12 cellular contexts compared by ENCODE assay signal in genomic region chr10:3757250-3757637, GRCh38. TPM values are rescaled to one million over a fixed set of nuclear protein-coding genes. Genes with fewer than 3 reads are reported as not detected.
DNase-seq lines count a peak whose midpoint lies in the region; ATAC-seq lines count a peak whose summit lies in the region.
"Had no signal": no experiment of that assay in that cellular context is flagged by ENCODE, and none has a peak within 500 bp of the region (broad histone marks: within the 10 kb centered on the region; RNA-seq: fewer than 3 reads in every experiment).

No MANE protein-coding gene starts in this region.

- peak overlapping the region; percentile 58 for H3K4me3 ChIP-seq in CD4-positive, CD25-positive, alpha-beta regulatory T cell (ENCODE audit: low read depth, low read length)
- H3K4me3 ChIP-seq: hepatocyte, lung had no signal

- peaks cover 24 to 67% (median 51%) of the 10 kb centered on the region in 4 donors for H3K4me1 Mint-ChIP-seq in CD4-positive, CD25-positive, alpha-beta regulatory T cell
- H3K4me1 Mint-ChIP-seq in activated T-cell treated with anti-CD3 and anti-CD28 coated beads, Interleukin-2, amount 50 U/mL, for 72 hours (ENCODE audit: low read depth) = peaks cover 74% of the 10 kb centered on the region
- H3K4me1 Mint-ChIP-seq in memory B cell = peaks cover 33% of the 10 kb centered on the region

- ATAC-seq in CD4-positive, CD25-positive, alpha-beta regulatory T cell (ENCODE audit: low read depth in 2 of 2) = peak; percentile 17 to 26
- ATAC-seq in HG02840 (IDR thresholded peaks at IDR 0.05; ENCODE audit: low FRiP score, unreplicated experiment) (peak; percentile 6), memory B cell (ENCODE audit: low read depth) (no peak), GM18868 (IDR thresholded peaks at IDR 0.05; ENCODE audit: unreplicated experiment) (no peak), GM19351 (IDR thresholded peaks at IDR 0.05; ENCODE audit: unreplicated experiment) (no peak)
- ATAC-seq in activated T-cell treated with anti-CD3 and anti-CD28 coated beads, Interleukin-2, amount 50 U/mL, for 72 hours (replicated peaks in 1 of 2) = peak; percentile 2 to 5

- peaks cover 61% of the 10 kb centered on the region for H3K4me1 ChIP-seq in CD4-positive, CD25-positive, alpha-beta regulatory T cell (ENCODE audit: control insufficient read depth, insufficient read depth, low read length, poor library complexity, severe bottlenecking)

- no peaks in the 10 kb centered on the region for H3K9me3 ChIP-seq in CD4-positive, CD25-positive, alpha-beta regulatory T cell (ENCODE audit: control insufficient read depth in 2 of 2, low read length in 2 of 2)

- peak overlapping the region; percentile 84 for H3K27ac ChIP-seq in CD4-positive, CD25-positive, alpha-beta regulatory T cell (ENCODE audit: insufficient read depth, low read length, poor library complexity, severe bottlenecking)
- H3K27ac ChIP-seq: brain microvascular endothelial cell, hepatocyte had no signal

- no peaks in the 10 kb centered on the region for H3K27me3 ChIP-seq in CD4-positive, CD25-positive, alpha-beta regulatory T cell (ENCODE audit: control insufficient read depth, insufficient read depth, low read length)
- H3K27me3 ChIP-seq: brain microvascular endothelial cell, hepatocyte had no signal

- H3K36me3 Mint-ChIP-seq in CD4-positive, CD25-positive, alpha-beta regulatory T cell = no peaks in the 10 kb centered on the region
- peaks cover 5 to 16% of the 10 kb centered on the region in 2 donors for H3K36me3 Mint-ChIP-seq in activated T-cell treated with anti-CD3 and anti-CD28 coated beads, Interleukin-2, amount 50 U/mL, for 72 hours (ENCODE audit: insufficient read depth in 2 of 2)
- peaks cover 10% of the 10 kb centered on the region for H3K36me3 Mint-ChIP-seq in memory B cell

- peak overlapping the region; percentile 81 to 100 (median 89) for H3K27ac Mint-ChIP-seq in CD4-positive, CD25-positive, alpha-beta regulatory T cell
- H3K27ac Mint-ChIP-seq in activated T-cell treated with anti-CD3 and anti-CD28 coated beads, Interleukin-2, amount 50 U/mL, for 72 hours = peak overlapping the region; percentile 100
- peak overlapping the region; percentile 96 for H3K27ac Mint-ChIP-seq in memory B cell

- H3K36me3 ChIP-seq in CD4-positive, CD25-positive, alpha-beta regulatory T cell (ENCODE audit: control insufficient read depth, insufficient read depth, low read length) = no peaks in the 10 kb centered on the region
- H3K36me3 ChIP-seq: brain microvascular endothelial cell had no signal

- H3K9me3 Mint-ChIP-seq in CD4-positive, CD25-positive, alpha-beta regulatory T cell = peaks cover 0 to 1% (median 0%) of the 10 kb centered on the region in 7 donors
- H3K9me3 Mint-ChIP-seq in activated T-cell treated with anti-CD3 and anti-CD28 coated beads, Interleukin-2, amount 50 U/mL, for 72 hours = peaks cover 5 to 6% of the 10 kb centered on the region in 2 donors
- H3K9me3 Mint-ChIP-seq in memory B cell = peaks cover 10% of the 10 kb centered on the region

- peak in 1 of 3 donors; percentile 81 for DNase-seq in CD4-positive, CD25-positive, alpha-beta regulatory T cell
- DNase-seq in activated T-cell treated with anti-CD3 and anti-CD28 coated beads, Interleukin-2, amount 50 U/mL, for 72 hours = peak in 1 of 2 donors; percentile 30
- no peak for DNase-seq in memory B cell (ENCODE audit: low spot score in 2 of 2)
- no peak for DNase-seq in midbrain (lab: John Stamatoyannopoulos, UW)
- DNase-seq in NCI-H2029 (lab: John Stamatoyannopoulos, UW) = no peak
- DNase-seq: brain microvascular endothelial cell; stimulated activated naive CD4-positive, alpha-beta T cell had no signal

- no peaks in the 10 kb centered on the region for H3K27me3 Mint-ChIP-seq in CD4-positive, CD25-positive, alpha-beta regulatory T cell
- no peaks in the 10 kb centered on the region for H3K27me3 Mint-ChIP-seq in activated T-cell treated with anti-CD3 and anti-CD28 coated beads, Interleukin-2, amount 50 U/mL, for 72 hours (ENCODE audit: low read depth)
- no peaks in the 10 kb centered on the region for H3K27me3 Mint-ChIP-seq in memory B cell

- H3K4me3 Mint-ChIP-seq in CD4-positive, CD25-positive, alpha-beta regulatory T cell = peak overlapping the region in 3 of 4 donors; percentile 61 to 80 (median 80)
- H3K4me3 Mint-ChIP-seq in activated T-cell treated with anti-CD3 and anti-CD28 coated beads, Interleukin-2, amount 50 U/mL, for 72 hours = peak overlapping the region; percentile 82 to 97
- no peak overlapping the region for H3K4me3 Mint-ChIP-seq in memory B cell

RNA-seq across cellular contexts. Expression of gene KLF6, which starts 27.8 kb away (rescaled TPM):
- 1,887 TPM for total RNA-seq in CD4-positive, CD25-positive, alpha-beta regulatory T cell
- polyA plus RNA-seq in CD4-positive, CD25-positive, alpha-beta regulatory T cell = 100 to 1,000 TPM; 630 to 812 (median 656) TPM
- 100 to 1,000 TPM; 184 to 240 TPM for total RNA-seq in activated T-cell treated with anti-CD3 and anti-CD28 coated beads, Interleukin-2, amount 50 U/mL, for 72 hours

Comparison
In these comparisons a context has a peak if more than half of its experiments do, and no peak if none do; other contexts are left out.
1. ATAC-seq: peak in CD4-positive, CD25-positive, alpha-beta regulatory T cell (2 of 2), HG02840 (single experiment) and activated T-cell treated with anti-CD3 and anti-CD28 coated beads, Interleukin-2, amount 50 U/mL, for 72 hours (2 of 2); none in memory B cell (single experiment), GM18868 (single experiment) and GM19351 (single experiment).
2. Peak in every context shown above with its lines, with median percentiles within 50 percentile points of each other: H3K27ac Mint-ChIP-seq.